In the genomic region with DNA sequence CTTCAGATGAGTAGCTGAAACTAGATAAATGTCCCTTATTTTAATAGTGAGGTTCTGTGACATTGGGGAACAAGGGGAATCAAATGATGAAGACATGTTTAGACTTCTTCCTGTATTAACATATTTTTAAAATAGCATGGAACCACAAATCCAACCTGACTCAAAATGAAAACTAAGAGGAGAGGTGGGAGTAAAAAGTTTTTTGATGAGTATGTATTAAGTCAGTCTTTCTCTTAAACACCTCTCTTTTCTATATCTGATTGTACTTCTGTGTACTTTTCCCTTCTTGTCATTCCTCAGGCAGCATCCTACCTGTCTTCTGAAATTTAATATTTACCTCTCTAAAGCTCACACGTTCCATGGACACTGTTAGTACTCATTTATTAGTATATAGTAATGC, we compare ENCODE assay signal across 21 cellular contexts. TPM values are rescaled to one million over a fixed set of nuclear protein-coding genes. Genes with fewer than 3 reads are reported as not detected.
DNase-seq lines count a peak whose midpoint lies in the region; ATAC-seq and TF ChIP-seq lines count a peak whose summit lies in the region.
"Had no signal": no experiment of that assay in that cellular context is flagged by ENCODE, and none has a peak within 500 bp of the region (broad histone marks: within the 10 kb centered on the region; RNA-seq: fewer than 3 reads in every experiment).

No MANE protein-coding gene starts in this region.

- peak overlapping the region; percentile 64 for H3K27ac Mint-ChIP-seq in activated naive CD4-positive, alpha-beta T cell treated with anti-CD3 and anti-CD28 coated beads for 36 hours
- peak overlapping the region; percentile 20 for H3K27ac Mint-ChIP-seq in activated naive CD8-positive, alpha-beta T cell treated with anti-CD3 and anti-CD28 coated beads, Interleukin-2, amount 50 U/mL, for 24 hours
- no peak overlapping the region for H3K27ac Mint-ChIP-seq in chondrocyte (ENCODE audit: unreplicated experiment)
- H3K27ac Mint-ChIP-seq: HFFc6 had no signal

- peaks cover 21% of the 10 kb centered on the region for H3K4me1 Mint-ChIP-seq in activated naive CD4-positive, alpha-beta T cell treated with anti-CD3 and anti-CD28 coated beads for 36 hours (ENCODE audit: low read depth)
- H3K4me1 Mint-ChIP-seq in activated naive CD8-positive, alpha-beta T cell treated with anti-CD3 and anti-CD28 coated beads, Interleukin-2, amount 50 U/mL, for 24 hours = peaks cover 16% of the 10 kb centered on the region
- no peaks in the 10 kb centered on the region for H3K4me1 Mint-ChIP-seq in chondrocyte (ENCODE audit: low read depth)

- no peaks in the 10 kb centered on the region for H3K27me3 Mint-ChIP-seq in activated naive CD4-positive, alpha-beta T cell treated with anti-CD3 and anti-CD28 coated beads for 36 hours (ENCODE audit: low read depth)
- no peaks in the 10 kb centered on the region for H3K27me3 Mint-ChIP-seq in activated naive CD8-positive, alpha-beta T cell treated with anti-CD3 and anti-CD28 coated beads, Interleukin-2, amount 50 U/mL, for 24 hours
- no peaks in the 10 kb centered on the region for H3K27me3 Mint-ChIP-seq in chondrocyte (ENCODE audit: low read depth)

- no peak for TF ChIP-seq CTCF in chondrocyte (IDR thresholded peaks at IDR 0.05)
- no peak for TF ChIP-seq CTCF in OCI-LY7 (conservative IDR thresholded peaks at IDR 0.05; ENCODE audit: low read length)

- H3K4me2 ChIP-seq in OCI-LY7 (ENCODE audit: low read length) = no peak overlapping the region

- H3K9me2 ChIP-seq in OCI-LY7 (ENCODE audit: insufficient read depth, low read length) = no peaks in the 10 kb centered on the region

- POLR2A ChIA-PET in OCI-LY7 (lab: Charles Lee) = interaction anchor here (0.5 to 1.9 kb wide), 5 partner anchors 20 to 872 kb away, joined by 3 to 6 read pairs (median 5); no protein-coding TSS in a partner anchor

- H3K9me3 Mint-ChIP-seq in activated naive CD4-positive, alpha-beta T cell treated with anti-CD3 and anti-CD28 coated beads for 36 hours = no peaks in the 10 kb centered on the region
- H3K9me3 Mint-ChIP-seq in activated naive CD8-positive, alpha-beta T cell treated with anti-CD3 and anti-CD28 coated beads, Interleukin-2, amount 50 U/mL, for 24 hours = no peaks in the 10 kb centered on the region
- no peaks in the 10 kb centered on the region for H3K9me3 Mint-ChIP-seq in chondrocyte (ENCODE audit: low read depth)
- H3K9me3 Mint-ChIP-seq: HFFc6 had no signal

- peaks cover 3% of the 10 kb centered on the region for H3K36me3 ChIP-seq in OCI-LY7 (ENCODE audit: insufficient read depth, low read length)

- CTCF ChIA-PET in activated naive CD4-positive, alpha-beta T cell treated with anti-CD3 and anti-CD28 coated beads for 36 hours (lab: Charles Lee) = interaction anchor here (0.6 kb wide), 1 partner anchor 121 kb away, joined by 3 read pairs; no protein-coding TSS in a partner anchor
- CTCF ChIA-PET in OCI-LY7 (lab: Charles Lee; ENCODE audit: unreplicated experiment) = no interaction called here

- H3K27ac ChIP-seq in OCI-LY7 (ENCODE audit: low read depth, low read length, poor library complexity, severe bottlenecking) = no peak overlapping the region

- no peaks in the 10 kb centered on the region for H3K4me1 ChIP-seq in OCI-LY7 (ENCODE audit: insufficient read depth, low read length, poor library complexity, severe bottlenecking)

- no peaks in the 10 kb centered on the region; the same call in 1 of the 2 replicates for H4K20me1 ChIP-seq in OCI-LY7 (ENCODE audit: insufficient read depth, low read length)

- no peak overlapping the region for H3K4me3 Mint-ChIP-seq in activated naive CD4-positive, alpha-beta T cell treated with anti-CD3 and anti-CD28 coated beads for 36 hours
- H3K4me3 Mint-ChIP-seq in activated naive CD8-positive, alpha-beta T cell treated with anti-CD3 and anti-CD28 coated beads, Interleukin-2, amount 50 U/mL, for 24 hours = peak overlapping the region; percentile 12
- no peak overlapping the region for H3K4me3 Mint-ChIP-seq in chondrocyte (ENCODE audit: unreplicated experiment)
- H3K4me3 Mint-ChIP-seq: HFFc6 had no signal

- no peak overlapping the region for H2AFZ ChIP-seq in OCI-LY7 (ENCODE audit: low read length)

- no peaks in the 10 kb centered on the region for H3K79me2 ChIP-seq in OCI-LY7 (ENCODE audit: insufficient read depth, low read depth, low read length)

- no TSS peak for BruUV-seq in OCI-LY7 (replicated peaks; lab: Mats Ljungman, UMichigan)

- no peak overlapping the region for H3K4me3 ChIP-seq in OCI-LY7 (ENCODE audit: low read depth, low read length, poor library complexity, severe bottlenecking)

- intact Hi-C loops in activated naive CD4-positive, alpha-beta T cell treated with anti-CD3 and anti-CD28 coated beads for 36 hours (cut with micrococcal nuclease) = loop anchor here (1.0 kb wide), 1 partner anchor 8 kb away; a partner anchor contains a TSS
- intact Hi-C loops in OCI-LY7 (cut with micrococcal nuclease; ENCODE audit: unreplicated experiment) = no loop called here

- ATAC-seq in HG03378 (IDR thresholded peaks at IDR 0.05; ENCODE audit: unreplicated experiment) (peak; percentile 44), GM18907 (IDR thresholded peaks at IDR 0.05; ENCODE audit: unreplicated experiment) (no peak)
- ATAC-seq in activated naive CD8-positive, alpha-beta T cell treated with anti-CD3 and anti-CD28 coated beads, Interleukin-2, amount 50 U/mL, for 24 hours = peak; percentile 83

- H3K9me3 ChIP-seq in OCI-LY7 (ENCODE audit: low read length) = no peaks in the 10 kb centered on the region

- DNase-seq in activated naive CD4-positive, alpha-beta T cell treated with anti-CD3 and anti-CD28 coated beads for 36 hours = no peak
- DNase-seq in activated naive CD4-positive, alpha-beta T cell treated with anti-CD3 and anti-CD28 coated beads, Interleukin-2, amount 50 U/mL, for 16 hours = no peak
- no peak for DNase-seq in activated naive CD8-positive, alpha-beta T cell treated with anti-CD3 and anti-CD28 coated beads, Interleukin-2, amount 50 U/mL, for 24 hours
- DNase-seq in chondrocyte (ENCODE audit: low spot score) = no peak
- no peak for DNase-seq in OCI-LY7 (ENCODE audit: low spot score)
- DNase-seq: COR-L47; DMS153; EL; HFFc6; KBM-7; NCI-H1417 treated with DMSO at 0.1 percent for 48 hours; NCI-H1930; NCI-H2171; NCI-H446; NCI-H69; NK-92 treated with Interleukin-12 subunit alpha and Interleukin-12 subunit beta, amount 100 ng/mL, for 24 hours; OCI-M1; RPMI8226; SIG-M5 had no signal

- no peaks in the 10 kb centered on the region for H3K36me3 Mint-ChIP-seq in activated naive CD4-positive, alpha-beta T cell treated with anti-CD3 and anti-CD28 coated beads for 36 hours (ENCODE audit: low read depth)
- H3K36me3 Mint-ChIP-seq in activated naive CD8-positive, alpha-beta T cell treated with anti-CD3 and anti-CD28 coated beads, Interleukin-2, amount 50 U/mL, for 24 hours (ENCODE audit: low read depth) = peaks cover 4% of the 10 kb centered on the region
- no peaks in the 10 kb centered on the region for H3K36me3 Mint-ChIP-seq in chondrocyte (ENCODE audit: low read depth)

RNA-seq across cellular contexts. Expression of a gene that starts 8.7 kb away (rescaled TPM):
- total RNA-seq in activated naive CD4-positive, alpha-beta T cell treated with anti-CD3 and anti-CD28 coated beads for 36 hours = 10 to 100 TPM; 16.8 to 17.9 TPM
- 9.0 to 10.4 TPM (median 9.4 TPM) in 3 replicates for total RNA-seq in chondrocyte
- total RNA-seq in OCI-LY7 (2014; rRNA removed; shearing (Covaris generic)) = 9.6 and 10.4 TPM in 2 replicates
- total RNA-seq in OCI-LY7 (2022) = 15.4 and 19.3 TPM in 2 replicates
